ENCODE assay signal across 1 cellular context in the genomic region with DNA sequence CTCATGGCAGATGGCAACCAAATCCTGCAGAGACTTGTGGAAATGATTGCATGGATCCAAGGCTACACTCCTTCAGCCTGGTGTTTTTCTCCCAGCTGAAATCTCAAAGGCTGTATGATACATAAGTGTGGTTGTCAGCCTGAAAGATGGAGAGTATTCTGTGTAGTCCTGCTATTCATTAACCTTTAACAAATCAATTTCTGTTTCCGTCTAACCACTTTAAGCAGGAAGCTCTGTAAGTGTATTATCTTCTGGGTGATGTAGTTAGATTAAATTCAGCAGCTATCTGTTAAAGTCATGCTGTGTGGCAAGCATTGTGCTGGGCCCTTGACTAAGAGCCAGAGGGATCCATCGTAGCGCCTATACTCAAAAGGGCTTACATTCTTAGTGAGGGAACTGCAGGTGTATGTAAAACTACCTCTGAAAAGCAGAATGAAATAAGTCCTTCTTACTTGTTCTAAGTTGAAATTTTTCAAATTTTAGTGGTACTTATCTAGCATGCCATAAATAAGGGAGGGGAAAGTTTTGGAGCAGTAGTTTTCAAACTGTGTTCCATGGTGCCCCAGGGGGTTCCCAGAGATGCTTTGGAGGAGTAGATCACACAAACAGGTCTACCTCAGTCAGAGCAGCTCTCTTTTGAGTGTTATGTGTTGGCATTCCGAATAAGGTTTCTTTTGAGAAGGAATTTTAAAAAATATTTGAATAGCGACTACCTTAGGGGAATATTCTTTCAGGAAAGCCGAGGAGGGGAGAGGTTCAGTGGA.
TF ChIP-seq lines count a peak whose summit lies in the region.

No MANE protein-coding gene starts in this region.

TF ChIP-seq in SK-N-SH, 30 proteins besides CTCF, POLR2A, EP300 and RAD21:
- no peak for TF ChIP-seq USF2 (IDR thresholded peaks at IDR 0.05; ENCODE audit: borderline replicate concordance, low read depth, low read length)
- TF ChIP-seq NRF1 (IDR thresholded peaks at IDR 0.05; ENCODE audit: low read depth, low read length): no peak
- TF ChIP-seq, protein P1, sequence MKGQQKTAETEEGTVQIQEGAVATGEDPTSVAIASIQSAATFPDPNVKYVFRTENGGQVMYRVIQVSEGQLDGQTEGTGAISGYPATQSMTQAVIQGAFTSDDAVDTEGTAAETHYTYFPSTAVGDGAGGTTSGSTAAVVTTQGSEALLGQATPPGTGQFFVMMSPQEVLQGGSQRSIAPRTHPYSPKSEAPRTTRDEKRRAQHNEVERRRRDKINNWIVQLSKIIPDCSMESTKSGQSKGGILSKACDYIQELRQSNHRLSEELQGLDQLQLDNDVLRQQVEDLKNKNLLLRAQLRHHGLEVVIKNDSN (IDR thresholded peaks at IDR 0.05; ENCODE audit: borderline replicate concordance, low read depth): no peak
- no peak for TF ChIP-seq YY1 (IDR thresholded peaks at IDR 0.05; ENCODE audit: low read depth)
- TF ChIP-seq TEAD4 (IDR thresholded peaks at IDR 0.05; ENCODE audit: borderline replicate concordance, insufficient read depth): no peak
- no peak for TF ChIP-seq FOXJ3 (CRISPR knock-in tag; IDR thresholded peaks at IDR 0.05)
- peak; percentile 16; the same call in 1 of the 2 replicates for TF ChIP-seq MXI1 (IDR thresholded peaks at IDR 0.05; ENCODE audit: low read depth, low read length)
- no peak for TF ChIP-seq FOXM1 (IDR thresholded peaks at IDR 0.05; ENCODE audit: low read depth)
- TF ChIP-seq CHD2 (IDR thresholded peaks at IDR 0.05; ENCODE audit: low read length, partially characterized antibody): peak; percentile 25
- no peak for TF ChIP-seq FOSL2 (IDR thresholded peaks at IDR 0.05; ENCODE audit: borderline replicate concordance, low read depth)
- TF ChIP-seq GATA2 (CRISPR knock-in tag; IDR thresholded peaks at IDR 0.05): peak; percentile 70
- no peak for TF ChIP-seq GABPA (IDR thresholded peaks at IDR 0.05; ENCODE audit: low read depth)
- no peak for TF ChIP-seq SIN3A (IDR thresholded peaks at IDR 0.05; ENCODE audit: borderline replicate concordance, low read depth, low read length)
- TF ChIP-seq REST (IDR thresholded peaks at IDR 0.05; ENCODE audit: low read depth, low read length): no peak
- TF ChIP-seq PBX3 (IDR thresholded peaks at IDR 0.05): no peak
- TF ChIP-seq RCOR1 (IDR thresholded peaks at IDR 0.05; ENCODE audit: low read length): peak; percentile 90
- no peak for TF ChIP-seq EZH2phosphoT487 (IDR thresholded peaks at IDR 0.05; ENCODE audit: borderline replicate concordance, low read depth)
